9 cellular contexts compared by ENCODE assay signal in genomic region chr9:136403538-136403914, GRCh38. TPM values are rescaled to one million over a fixed set of nuclear protein-coding genes. Genes with fewer than 3 reads are reported as not detected.
A peak's percentile ranks its signal among the peaks of the same experiment; 100 is the strongest.
DNase-seq lines count a peak whose midpoint lies in the region; ATAC-seq and TF ChIP-seq lines count a peak whose summit lies in the region.
"Had no signal": no experiment of that assay in that cellular context is flagged by ENCODE, and none has a peak within 500 bp of the region (broad histone marks: within the 10 kb centered on the region; RNA-seq: fewer than 3 reads in every experiment).

No MANE protein-coding gene starts in this region.

- H3K79me2 ChIP-seq in PC-9 (ENCODE audit: low read depth), result peaks cover 16% of the 10 kb centered on the region

- peak; percentile 48 for ATAC-seq in GM21529 (IDR thresholded peaks at IDR 0.05; ENCODE audit: unreplicated experiment)

- H3K36me3 Mint-ChIP-seq in activated CD4-positive, alpha-beta T cell treated with anti-CD3 and anti-CD28 coated beads, Interleukin-2, amount 10 ng/mL, durations not matched to agents 7 days and 5 days (ENCODE audit: low read depth), result peaks cover 47% of the 10 kb centered on the region

- peaks cover 22% of the 10 kb centered on the region for H3K36me3 ChIP-seq in effector memory CD4-positive, alpha-beta T cell (ENCODE audit: control insufficient read depth, insufficient read depth, low read length)
- peaks cover 9% of the 10 kb centered on the region for H3K36me3 ChIP-seq in PC-9 (ENCODE audit: low read depth)

- H3K4me3 Mint-ChIP-seq in activated CD4-positive, alpha-beta T cell treated with anti-CD3 and anti-CD28 coated beads, Interleukin-2, amount 10 ng/mL, durations not matched to agents 7 days and 5 days, result peak overlapping the region; percentile 61

- peaks cover 23% of the 10 kb centered on the region; the same call in 1 of the 2 replicates for H3F3A ChIP-seq in PC-9 (ENCODE audit: insufficient read depth, low read depth)

- peak overlapping the region; percentile 73 for H3K27ac ChIP-seq in effector memory CD4-positive, alpha-beta T cell (ENCODE audit: insufficient read depth, low read length, poor library complexity, severe bottlenecking)
- no peak overlapping the region for H3K27ac ChIP-seq in PC-9
- H3K27ac ChIP-seq: HL-60 had no signal

- peaks cover 70% of the 10 kb centered on the region for H3K4me1 Mint-ChIP-seq in activated CD4-positive, alpha-beta T cell treated with anti-CD3 and anti-CD28 coated beads, Interleukin-2, amount 10 ng/mL, durations not matched to agents 7 days and 5 days

- BruUV-seq in PC-9 (replicated peaks; lab: Mats Ljungman, UMichigan), result no TSS peak

- no peak overlapping the region for H3K4me2 ChIP-seq in PC-9

- peaks cover 7% of the 10 kb centered on the region for H4K20me1 ChIP-seq in PC-9 (ENCODE audit: insufficient read depth)

- TF ChIP-seq CTCF in PC-9 (conservative IDR thresholded peaks at IDR 0.05), result no peak

- H3K4me1 ChIP-seq in effector memory CD4-positive, alpha-beta T cell (ENCODE audit: control insufficient read depth, insufficient read depth, low read length, poor library complexity, severe bottlenecking), result peaks cover 50% of the 10 kb centered on the region
- H3K4me1 ChIP-seq in PC-9 (replicated peaks; ENCODE audit: insufficient read depth), result peaks cover 10% of the 10 kb centered on the region

- peak overlapping the region; percentile 85 for H3K27ac Mint-ChIP-seq in activated CD4-positive, alpha-beta T cell treated with anti-CD3 and anti-CD28 coated beads, Interleukin-2, amount 10 ng/mL, durations not matched to agents 7 days and 5 days

- H3K27me3 Mint-ChIP-seq in activated CD4-positive, alpha-beta T cell treated with anti-CD3 and anti-CD28 coated beads, Interleukin-2, amount 10 ng/mL, durations not matched to agents 7 days and 5 days, result no peaks in the 10 kb centered on the region

- H3K9me3 ChIP-seq in effector memory CD4-positive, alpha-beta T cell (ENCODE audit: control insufficient read depth, low read length), result no peaks in the 10 kb centered on the region
- no peaks in the 10 kb centered on the region for H3K9me3 ChIP-seq in PC-9 (ENCODE audit: insufficient read depth, low read depth)

- POLR2A ChIA-PET in activated CD4-positive, alpha-beta T cell treated with anti-CD3 and anti-CD28 coated beads, Interleukin-2, amount 10 ng/mL, durations not matched to agents 7 days and 5 days (lab: Charles Lee), result no interaction called here
- POLR2A ChIA-PET in PC-9 (lab: Charles Lee; ENCODE audit: unreplicated experiment), result no interaction called here

- H2AFZ ChIP-seq in PC-9, result no peak overlapping the region

- DNase-seq in activated CD4-positive, alpha-beta T cell treated with anti-CD3 and anti-CD28 coated beads, Interleukin-2, amount 10 ng/mL, durations not matched to agents 7 days and 5 days, result peak; percentile 81
- DNase-seq in effector memory CD4-positive, alpha-beta T cell, result peak; percentile 70 to 73 (median 72)
- peak; percentile 41 for DNase-seq in stimulated activated CD8-positive, alpha-beta memory T cell treated with anti-CD3 and anti-CD28 coated beads, Interleukin-7, amount 100 ng/mL, for 24 hours (ENCODE audit: low read depth)
- DNase-seq in AML-193 (lab: John Stamatoyannopoulos, UW) (no peak), PC-9 (no peak), NCI-H2227 (lab: John Stamatoyannopoulos, UW; ENCODE audit: unreplicated experiment) (no peak), NCI-H774 (lab: John Stamatoyannopoulos, UW) (no peak)

- no peak overlapping the region for H3K4me3 ChIP-seq in effector memory CD4-positive, alpha-beta T cell (ENCODE audit: insufficient read depth, low read depth, low read length, poor library complexity, severe bottlenecking)
- no peak overlapping the region for H3K4me3 ChIP-seq in PC-9

- no peaks in the 10 kb centered on the region for H3K9me3 Mint-ChIP-seq in activated CD4-positive, alpha-beta T cell treated with anti-CD3 and anti-CD28 coated beads, Interleukin-2, amount 10 ng/mL, durations not matched to agents 7 days and 5 days

- H3K9me2 ChIP-seq in PC-9 (ENCODE audit: insufficient read depth), result no peaks in the 10 kb centered on the region

- CTCF ChIA-PET in activated CD4-positive, alpha-beta T cell treated with anti-CD3 and anti-CD28 coated beads, Interleukin-2, amount 10 ng/mL, durations not matched to agents 7 days and 5 days (lab: Charles Lee), result interaction anchor here (2.0 kb wide), 1 partner anchor 21 kb away, joined by 6 read pairs; no protein-coding TSS in a partner anchor
- CTCF ChIA-PET in PC-9 (lab: Charles Lee), result no interaction called here

- intact Hi-C loops in PC-9 (cut with micrococcal nuclease; ENCODE audit: unreplicated experiment), result no loop called here

- no peaks in the 10 kb centered on the region for H3K27me3 ChIP-seq in effector memory CD4-positive, alpha-beta T cell (replicated peaks; ENCODE audit: control insufficient read depth, insufficient read depth, low read length, poor library complexity, severe bottlenecking)
- no peaks in the 10 kb centered on the region for H3K27me3 ChIP-seq in PC-9 (ENCODE audit: insufficient read depth, low read depth)

RNA-seq across cellular contexts. Expression of gene SNAPC4, which starts 3.6 kb away (rescaled TPM):
- total RNA-seq in activated CD4-positive, alpha-beta T cell treated with anti-CD3 and anti-CD28 coated beads, Interleukin-2, amount 10 ng/mL, durations not matched to agents 7 days and 5 days, result 10 to 100 TPM in 1 of 2 experiments, 1 to 10 TPM in 1; 9.4 to 10.8 TPM
- 13.3 and 14.4 TPM in 2 replicates for total RNA-seq in PC-9 (2021)

RNA-seq across cellular contexts. Expression of gene ENTR1, which starts 6.9 kb away (rescaled TPM):
- total RNA-seq in activated CD4-positive, alpha-beta T cell treated with anti-CD3 and anti-CD28 coated beads, Interleukin-2, amount 10 ng/mL, durations not matched to agents 7 days and 5 days, result 10 to 100 TPM; 59.2 to 62.3 TPM
- total RNA-seq in PC-9 (2021), result 67.9 and 82.9 TPM in 2 replicates

RNA-seq across cellular contexts. Expression of gene PMPCA, which starts 6.9 kb away (rescaled TPM):
- total RNA-seq in activated CD4-positive, alpha-beta T cell treated with anti-CD3 and anti-CD28 coated beads, Interleukin-2, amount 10 ng/mL, durations not matched to agents 7 days and 5 days, result 10 to 100 TPM; 52.9 to 58.8 TPM
- 78.1 and 86.5 TPM in 2 replicates for total RNA-seq in PC-9 (2021)

RNA-seq across cellular contexts. Expression of gene CARD9, which starts 30.1 kb away (rescaled TPM):
- under 1 TPM; 0.44 to 0.69 TPM for total RNA-seq in activated CD4-positive, alpha-beta T cell treated with anti-CD3 and anti-CD28 coated beads, Interleukin-2, amount 10 ng/mL, durations not matched to agents 7 days and 5 days
- 13.6 and 14.0 TPM in 2 replicates for total RNA-seq in PC-9 (2021)

RNA-seq across cellular contexts. Expression of gene INPP5E, which starts 36.1 kb away (rescaled TPM):
- 10 to 100 TPM; 16.5 to 18.5 TPM for total RNA-seq in activated CD4-positive, alpha-beta T cell treated with anti-CD3 and anti-CD28 coated beads, Interleukin-2, amount 10 ng/mL, durations not matched to agents 7 days and 5 days
- total RNA-seq in PC-9 (2021), result 18.2 and 22.5 TPM in 2 replicates

Comparison
In these comparisons a context has a peak if more than half of its experiments do, and no peak if none do; other contexts are left out.
1. DNase-seq: peak in activated CD4-positive, alpha-beta T cell treated with anti-CD3 and anti-CD28 coated beads, Interleukin-2, amount 10 ng/mL, durations not matched to agents 7 days and 5 days (single experiment), effector memory CD4-positive, alpha-beta T cell (3 of 3) and stimulated activated CD8-positive, alpha-beta memory T cell treated with anti-CD3 and anti-CD28 coated beads, Interleukin-7, amount 100 ng/mL, for 24 hours (single experiment); none in AML-193 (0 of 2), PC-9 (0 of 2), NCI-H2227 (single experiment) and NCI-H774 (single experiment).